ENCODE assay signal across 13 cellular contexts in genomic region chr3:134317106-134317947, GRCh38. TPM values are rescaled to one million over a fixed set of nuclear protein-coding genes. Genes with fewer than 3 reads are reported as not detected.
DNase-seq lines count a peak whose midpoint lies in the region; ATAC-seq, FAIRE-seq and TF ChIP-seq lines count a peak whose summit lies in the region.
"Had no signal": no experiment of that assay in that cellular context is flagged by ENCODE, and none has a peak within 500 bp of the region (broad histone marks: within the 10 kb centered on the region; RNA-seq: fewer than 3 reads in every experiment).

No MANE protein-coding gene starts in this region.

- H3K27me3 Mint-ChIP-seq in activated naive CD8-positive, alpha-beta T cell treated with anti-CD3 and anti-CD28 coated beads, Interleukin-2, amount 50 U/mL, for 24 hours, result peaks cover 29% of the 10 kb centered on the region
- H3K27me3 Mint-ChIP-seq in mesothelial cell of epicardium (ENCODE audit: low read depth), result no peaks in the 10 kb centered on the region

- H3K27ac Mint-ChIP-seq in activated naive CD8-positive, alpha-beta T cell treated with anti-CD3 and anti-CD28 coated beads, Interleukin-2, amount 50 U/mL, for 24 hours, result no peak overlapping the region
- no peak overlapping the region for H3K27ac Mint-ChIP-seq in mesothelial cell of epicardium

- FAIRE-seq in A549 (lab: Jason Lieb, UNC) (no peak), bronchial epithelial cell (lab: Jason Lieb, UNC) (peak; percentile 76)
- FAIRE-seq: endometrium had no signal

- H3K27me3 ChIP-seq in bronchial epithelial cell (ENCODE audit: control insufficient read depth, insufficient read depth, low read length), result no peaks in the 10 kb centered on the region
- H3K27me3 ChIP-seq: adrenal gland, transverse colon had no signal

- no peaks in the 10 kb centered on the region for H3K9me3 Mint-ChIP-seq in activated naive CD8-positive, alpha-beta T cell treated with anti-CD3 and anti-CD28 coated beads, Interleukin-2, amount 50 U/mL, for 24 hours
- peaks cover 4% of the 10 kb centered on the region for H3K9me3 Mint-ChIP-seq in mesothelial cell of epicardium

- DNase-seq in A549 (ENCODE audit: low read depth in 1 of 2, low spot score in 1 of 2) (peak in 1 of 2 experiments; percentile 67), LHCN-M2 (ENCODE audit: low read depth) (peak; percentile 91), bronchial epithelial cell (ENCODE audit: low read depth) (peak; percentile 85), kidney tubule cell (ENCODE audit: low spot score) (peak; percentile 94), mucosa of descending colon (no peak), mesothelial cell of epicardium (ENCODE audit: low spot score in 2 of 2, unreplicated experiment in 2 of 2) (no peak)
- no peak for DNase-seq in activated naive CD8-positive, alpha-beta T cell treated with anti-CD3 and anti-CD28 coated beads, Interleukin-2, amount 50 U/mL, for 24 hours
- DNase-seq: DND-41, NCI-H446 treated with DMSO at 0.1 percent for 48 hours, transverse colon had no signal

- peaks cover 3% of the 10 kb centered on the region for H3K4me1 Mint-ChIP-seq in activated naive CD8-positive, alpha-beta T cell treated with anti-CD3 and anti-CD28 coated beads, Interleukin-2, amount 50 U/mL, for 24 hours
- H3K4me1 Mint-ChIP-seq in mesothelial cell of epicardium, result peaks cover 17% of the 10 kb centered on the region

- CTCF ChIA-PET in A549 (lab: Yijun Ruan, JAX), result interaction anchor here (0.8 to 14.1 kb wide), 8 partner anchors 8 to 157 kb away, joined by 3 to 356 read pairs (median 4); partner anchors contain the start of gene AMOTL2

- no peak overlapping the region for H3K4me3 Mint-ChIP-seq in activated naive CD8-positive, alpha-beta T cell treated with anti-CD3 and anti-CD28 coated beads, Interleukin-2, amount 50 U/mL, for 24 hours
- no peak overlapping the region for H3K4me3 Mint-ChIP-seq in mesothelial cell of epicardium

- intact Hi-C loops in mucosa of descending colon (cut with DNase I, micrococcal nuclease), result no loop called here

- peak in 1 of 2 experiments; percentile 45; a peak in 1 of 5 replicates for TF ChIP-seq EP300 in A549 (IDR thresholded peaks at IDR 0.05)

- no peak for TF ChIP-seq POLR2A in A549 (IDR thresholded peaks at IDR 0.05; ENCODE audit: low read length)

- TF ChIP-seq RAD21 in A549 (conservative IDR thresholded peaks at IDR 0.05 in 1 of 2, IDR thresholded peaks at IDR 0.05 in 1 of 2), result no peak

- no peaks in the 10 kb centered on the region for H3K36me3 Mint-ChIP-seq in activated naive CD8-positive, alpha-beta T cell treated with anti-CD3 and anti-CD28 coated beads, Interleukin-2, amount 50 U/mL, for 24 hours (ENCODE audit: low read depth)
- no peaks in the 10 kb centered on the region for H3K36me3 Mint-ChIP-seq in mesothelial cell of epicardium

- H3K36me3 ChIP-seq in bronchial epithelial cell (ENCODE audit: control insufficient read depth, insufficient read depth, low read length), result no peaks in the 10 kb centered on the region
- H3K36me3 ChIP-seq in mucosa of descending colon (ENCODE audit: low read depth), result no peaks in the 10 kb centered on the region
- H3K36me3 ChIP-seq: adrenal gland, transverse colon had no signal

- TF ChIP-seq CTCF in A549 (IDR thresholded peaks at IDR 0.05) (no peak), bronchial epithelial cell (IDR thresholded peaks at IDR 0.05; ENCODE audit: insufficient read depth, low read length, severe bottlenecking) (no peak), mucosa of descending colon (IDR thresholded peaks at IDR 0.05) (no peak), mesothelial cell of epicardium (IDR thresholded peaks at IDR 0.05; ENCODE audit: unreplicated experiment) (no peak)

- peak overlapping the region; percentile 48; the same call in 2 of the 3 replicates for H3K4me2 ChIP-seq in A549

- H3K9me3 ChIP-seq in A549 (no peaks in the 10 kb centered on the region), mucosa of descending colon (no peaks in the 10 kb centered on the region)
- H3K9me3 ChIP-seq: adrenal gland, transverse colon had no signal

- WGBS in A549 (ENCODE audit: missing lambda C conversion rate), result 68% methylated on average over 6 of the region's 6 CpGs

- peak overlapping the region; percentile 97 to 100 for H3K27ac ChIP-seq in A549
- H3K27ac ChIP-seq: adrenal gland, transverse colon had no signal

- POLR2A ChIA-PET in A549 (lab: Yijun Ruan, JAX), result interaction anchor here (0.7 to 1.7 kb wide), 6 partner anchors 10 to 57 kb away, joined by 3 to 5 read pairs (median 4); partner anchors contain the start of gene AMOTL2

- H3K4me3 ChIP-seq in A549 (no peak overlapping the region), bronchial epithelial cell (ENCODE audit: low read depth, low read length) (no peak overlapping the region), mucosa of descending colon (no peak overlapping the region)
- H3K4me3 ChIP-seq: adrenal gland, transverse colon had no signal

- H3K4me1 ChIP-seq in A549 (peaks cover 65% of the 10 kb centered on the region), mucosa of descending colon (ENCODE audit: low read depth) (peaks cover 5% of the 10 kb centered on the region)

- peak in 1 of 2 experiments; percentile 48; a peak in 3 of 6 replicates for ATAC-seq in A549
- ATAC-seq in mucosa of descending colon, result no peak
- ATAC-seq in activated naive CD8-positive, alpha-beta T cell treated with anti-CD3 and anti-CD28 coated beads, Interleukin-2, amount 50 U/mL, for 24 hours, result no peak
- no peak for ATAC-seq in GM19395 (IDR thresholded peaks at IDR 0.05; ENCODE audit: unreplicated experiment)

TF ChIP-seq in A549, 52 proteins besides CTCF, POLR2A, EP300 and RAD21:
- TF ChIP-seq, protein P1, sequence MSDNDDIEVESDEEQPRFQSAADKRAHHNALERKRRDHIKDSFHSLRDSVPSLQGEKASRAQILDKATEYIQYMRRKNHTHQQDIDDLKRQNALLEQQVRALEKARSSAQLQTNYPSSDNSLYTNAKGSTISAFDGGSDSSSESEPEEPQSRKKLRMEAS (IDR thresholded peaks at IDR 0.05), result peak; percentile 35; the same call in 1 of the 2 replicates
- TF ChIP-seq GATA3 (IDR thresholded peaks at IDR 0.05; ENCODE audit: borderline replicate concordance) (peak; percentile 50; the same call in 1 of the 2 replicates), MAFK (IDR thresholded peaks at IDR 0.05; ENCODE audit: partially characterized antibody) (no peak), E2F6 (IDR thresholded peaks at IDR 0.05; ENCODE audit: borderline replicate concordance, low read depth) (0 out of 2 replicates have a peak, but pooled peaks have one; percentile 31), JUN (IDR thresholded peaks at IDR 0.05) (0 out of 5 replicates have a peak, but pooled peaks of 1 of the 2 experiments have one; percentile 31), JUNB (IDR thresholded peaks at IDR 0.05) (0 out of 2 replicates have a peak, but pooled peaks have one; percentile 14), FOSL2 (IDR thresholded peaks at IDR 0.05) (no peak), FOSL2 (CRISPR knock-in tag; IDR thresholded peaks at IDR 0.05) (peak; percentile 66)
- TF ChIP-seq, protein P2, sequence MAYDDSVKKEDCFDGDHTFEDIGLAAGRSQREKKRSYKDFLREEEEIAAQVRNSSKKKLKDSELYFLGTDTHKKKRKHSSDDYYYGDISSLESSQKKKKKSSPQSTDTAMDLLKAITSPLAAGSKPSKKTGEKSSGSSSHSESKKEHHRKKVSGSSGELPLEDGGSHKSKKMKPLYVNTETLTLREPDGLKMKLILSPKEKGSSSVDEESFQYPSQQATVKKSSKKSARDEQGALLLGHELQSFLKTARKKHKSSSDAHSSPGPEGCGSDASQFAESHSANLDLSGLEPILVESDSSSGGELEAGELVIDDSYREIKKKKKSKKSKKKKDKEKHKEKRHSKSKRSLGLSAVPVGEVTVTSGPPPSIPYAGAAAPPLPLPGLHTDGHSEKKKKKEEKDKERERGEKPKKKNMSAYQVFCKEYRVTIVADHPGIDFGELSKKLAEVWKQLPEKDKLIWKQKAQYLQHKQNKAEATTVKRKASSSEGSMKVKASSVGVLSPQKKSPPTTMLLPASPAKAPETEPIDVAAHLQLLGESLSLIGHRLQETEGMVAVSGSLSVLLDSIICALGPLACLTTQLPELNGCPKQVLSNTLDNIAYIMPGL (CRISPR knock-in tag; IDR thresholded peaks at IDR 0.05; ENCODE audit: borderline replicate concordance), result no peak
TF ChIP-seq in A549: peak in this region for 6.

RNA-seq across cellular contexts. Expression of gene AMOTL2, which starts 56.9 kb away (rescaled TPM):
- polyA plus RNA-seq in A549 (2011; rRNA removed) (36.3 and 44.1 TPM in 2 replicates), A549 (2017; fragmentation: RNase III; extraction: RNeasy Plus Mini Kit Qiagen cat#74134 plus additional on column Dnase treatment) (40.7 to 49.4 TPM (median 41.1 TPM) in 3 replicates)
- polyA plus RNA-seq in A549 (2012; cell fraction: cytosol; rRNA removed), result 70.4 and 95.3 TPM in 2 replicates
- polyA plus RNA-seq in A549 (2012; cell fraction: nucleus; rRNA removed), result 144 and 160 TPM in 2 replicates
- polyA minus RNA-seq in A549 (2011; rRNA and poly(A)+ RNA removed), result 48.6 and 69.1 TPM in 2 replicates
- total RNA-seq in LHCN-M2 (2014; rRNA removed) (72.0 and 82.3 TPM in 2 replicates), bronchial epithelial cell (54.2 and 89.9 TPM in 2 replicates), mucosa of descending colon (10 to 100 TPM; 17.9 to 35.1 (median 21.2) TPM), mesothelial cell of epicardium (281 to 297 TPM (median 296 TPM) in 3 replicates)
- 79.6 TPM for polyA plus RNA-seq in LHCN-M2 (2012)

Comparison
In these comparisons a context has a peak if more than half of its experiments do, and no peak if none do; other contexts are left out.
1. DNase-seq: peak in LHCN-M2 (single experiment), bronchial epithelial cell (single experiment) and kidney tubule cell (single experiment); none in mucosa of descending colon (0 of 3), activated naive CD8-positive, alpha-beta T cell treated with anti-CD3 and anti-CD28 coated beads, Interleukin-2, amount 50 U/mL, for 24 hours (single experiment) and mesothelial cell of epicardium (0 of 2).